22 cellular contexts compared by ENCODE assay signal in the genomic region with DNA sequence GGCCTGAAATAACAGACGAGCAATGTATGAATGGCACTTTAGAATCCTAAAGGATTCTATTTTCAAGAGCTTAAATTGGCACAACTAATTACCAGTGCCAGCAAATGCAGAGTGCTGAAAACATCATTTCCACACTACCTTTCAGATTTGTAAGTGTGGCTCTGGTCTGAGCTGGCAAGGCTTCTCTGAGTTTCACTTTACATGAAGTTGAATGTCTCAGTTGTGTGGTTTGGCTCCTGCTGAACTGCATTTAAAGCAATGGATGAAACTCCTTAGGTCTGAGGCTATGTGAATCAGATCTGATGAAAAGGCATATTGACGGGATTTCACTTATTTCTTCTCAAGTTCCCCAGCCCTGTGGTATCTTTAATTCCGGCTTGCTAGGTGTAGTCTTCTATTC.
A peak's percentile ranks its signal among the peaks of the same experiment; 100 is the strongest.
DNase-seq lines count a peak whose midpoint lies in the region; ATAC-seq and TF ChIP-seq lines count a peak whose summit lies in the region.
"Had no signal": no experiment of that assay in that cellular context is flagged by ENCODE, and none has a peak within 500 bp of the region (broad histone marks: within the 10 kb centered on the region; RNA-seq: fewer than 3 reads in every experiment).

No MANE protein-coding gene starts in this region.

- 100% methylated on average over 1 of the region's 3 CpGs for WGBS in mesenchymal stem cell
- 86% methylated on average over 3 of the region's 3 CpGs for WGBS in right lobe of liver (ENCODE audit: insufficient coverage, low coverage, low lambda C conversion rate, missing lambda C conversion rate)

- H2AK5ac ChIP-seq in mesenchymal stem cell (ENCODE audit: low read length, severe bottlenecking): no peak overlapping the region

- H3K4me3 ChIP-seq in KMS-11 (IDR thresholded peaks at IDR 0.05; ENCODE audit: insufficient read depth, low read depth, low read length) (no peak overlapping the region), mesenchymal stem cell (ENCODE audit: insufficient read depth in 1 of 2, low read depth in 1 of 2, low read length in 2 of 2) (peak overlapping the region in 1 of 2 experiments; percentile 20), right lobe of liver (no peak overlapping the region)
- H3K4me3 ChIP-seq: GM23338 had no signal

- no peak overlapping the region for H2BK12ac ChIP-seq in mesenchymal stem cell (ENCODE audit: low read length in 2 of 2)

- H3K9me3 ChIP-seq in mesenchymal stem cell (ENCODE audit: control insufficient read depth, low read length) (no peaks in the 10 kb centered on the region), right lobe of liver (no peaks in the 10 kb centered on the region), T-helper 17 cell (ENCODE audit: control insufficient read depth, low read length, poor library complexity, severe bottlenecking) (no peaks in the 10 kb centered on the region)

- H2BK5ac ChIP-seq in mesenchymal stem cell (ENCODE audit: low read depth, low read length, poor library complexity, severe bottlenecking): no peak overlapping the region

- H3K79me1 ChIP-seq in mesenchymal stem cell (replicated peaks; ENCODE audit: low read length, poor library complexity, severe bottlenecking): no peaks in the 10 kb centered on the region

- intact Hi-C loops in right lobe of liver (cut with DNase I) (no loop called here), head of caudate nucleus (cut with DNase I) (no loop called here)

- H2AFZ ChIP-seq in KMS-11 (ENCODE audit: low read depth) (no peak overlapping the region), mesenchymal stem cell (ENCODE audit: low read depth, low read length) (no peak overlapping the region)
- H2AFZ ChIP-seq: GM23338 had no signal

- H3K27me3 ChIP-seq in KMS-11 (ENCODE audit: insufficient read depth, low read depth) (no peaks in the 10 kb centered on the region), mesenchymal stem cell (ENCODE audit: control insufficient read depth in 1 of 2, insufficient read depth in 1 of 2, low read length in 2 of 2) (no peaks in the 10 kb centered on the region), right lobe of liver (no peaks in the 10 kb centered on the region)
- H3K27me3 ChIP-seq: foreskin keratinocyte had no signal

- no peak overlapping the region for H3K9ac ChIP-seq in KMS-11
- H3K9ac ChIP-seq in mesenchymal stem cell (ENCODE audit: low read length): peak overlapping the region; percentile 48

- no peak overlapping the region for H3K4me3 Mint-ChIP-seq in T-helper 17 cell
- H3K4me3 Mint-ChIP-seq: activated B cell treated with CpG ODN at 0.5 μM for 24 hours; activated CD8-positive, alpha-beta T cell treated with anti-CD3 and anti-CD28 coated beads for 36 hours; CD4-positive, alpha-beta T cell; endodermal cell; GM23338; memory B cell; naive thymus-derived CD8-positive, alpha-beta T cell had no signal

- no peak for TF ChIP-seq POLR2A in right lobe of liver (IDR thresholded peaks at IDR 0.05)

- TF ChIP-seq CTCF in KMS-11 (conservative IDR thresholded peaks at IDR 0.05; ENCODE audit: low read depth, low read length): no peak
- no peak for TF ChIP-seq CTCF in right lobe of liver (IDR thresholded peaks at IDR 0.05)

- H3K4me1 Mint-ChIP-seq in T-helper 17 cell: no peaks in the 10 kb centered on the region
- H3K4me1 Mint-ChIP-seq: activated B cell treated with CpG ODN at 0.5 μM for 24 hours; endodermal cell; GM23338; memory B cell; naive thymus-derived CD8-positive, alpha-beta T cell had no signal

- no peak overlapping the region for H3K23ac ChIP-seq in mesenchymal stem cell (ENCODE audit: low read length in 2 of 2)

- no peak overlapping the region for H3K4ac ChIP-seq in mesenchymal stem cell (ENCODE audit: low read depth in 1 of 2, low read length in 2 of 2)

- ATAC-seq in right lobe of liver: no peak
- no peak for ATAC-seq in T-helper 17 cell
- ATAC-seq: activated CD8-positive, alpha-beta T cell treated with anti-CD3 and anti-CD28 coated beads for 36 hours; foreskin keratinocyte; GM23338; naive thymus-derived CD8-positive, alpha-beta T cell had no signal

- H3K36me3 ChIP-seq in KMS-11 (ENCODE audit: insufficient read depth): no peaks in the 10 kb centered on the region
- no peaks in the 10 kb centered on the region for H3K36me3 ChIP-seq in mesenchymal stem cell (ENCODE audit: control insufficient read depth in 1 of 2, insufficient read depth in 2 of 2, low read depth in 1 of 2, low read length in 2 of 2)
- H3K36me3 ChIP-seq in right lobe of liver: no peaks in the 10 kb centered on the region

- H3K27ac Mint-ChIP-seq in T-helper 17 cell: no peak overlapping the region
- H3K27ac Mint-ChIP-seq: activated B cell treated with CpG ODN at 0.5 μM for 24 hours; activated CD8-positive, alpha-beta T cell treated with anti-CD3 and anti-CD28 coated beads for 36 hours; CD4-positive, alpha-beta T cell; endodermal cell; GM23338; memory B cell; naive thymus-derived CD8-positive, alpha-beta T cell had no signal

- no peaks in the 10 kb centered on the region for H3K79me2 ChIP-seq in KMS-11 (ENCODE audit: insufficient read depth, low read depth)

- no peak overlapping the region for H2BK15ac ChIP-seq in mesenchymal stem cell (ENCODE audit: low read depth, poor library complexity, severe bottlenecking)

- peak overlapping the region; percentile 66 for H3K4me2 ChIP-seq in KMS-11
- no peak overlapping the region for H3K4me2 ChIP-seq in mesenchymal stem cell (ENCODE audit: low read length, poor library complexity, severe bottlenecking)
- H3K4me2 ChIP-seq: GM23338 had no signal

- no peaks in the 10 kb centered on the region for H3K36me3 Mint-ChIP-seq in T-helper 17 cell (ENCODE audit: low read depth)
- H3K36me3 Mint-ChIP-seq: memory B cell; naive thymus-derived CD8-positive, alpha-beta T cell had no signal

- H3K4me1 ChIP-seq in KMS-11 (ENCODE audit: low read depth, poor library complexity, severe bottlenecking): peaks cover 46% of the 10 kb centered on the region
- H3K4me1 ChIP-seq in mesenchymal stem cell (ENCODE audit: control insufficient read depth, insufficient read depth, low read depth, low read length): no peaks in the 10 kb centered on the region
- no peaks in the 10 kb centered on the region for H3K4me1 ChIP-seq in right lobe of liver
- H3K4me1 ChIP-seq: foreskin keratinocyte had no signal

- DNase-seq in AG20443 (ENCODE audit: low spot score): peak; percentile 13
- peak; percentile 64 for DNase-seq in astrocyte of the hippocampus (ENCODE audit: low read depth, low spot score)
- no peak for DNase-seq in mesenchymal stem cell
- no peak for DNase-seq in right lobe of liver
- DNase-seq in COR-L47 (lab: John Stamatoyannopoulos, UW): no peak
- DNase-seq in T-helper 17 cell: no peak
- no peak for DNase-seq in head of caudate nucleus
- DNase-seq: activated B cell treated with CpG ODN at 0.5 μM for 24 hours; activated CD8-positive, alpha-beta T cell treated with anti-CD3 and anti-CD28 coated beads for 36 hours; activated naive CD4-positive, alpha-beta T cell; activated T-cell treated with anti-CD3 and anti-CD28 coated beads, Interleukin-2, amount 50 U/mL, for 1 hour; anterior cingulate cortex; CD4-positive, alpha-beta T cell; DMS53; endodermal cell; foreskin keratinocyte; Karpas-422; naive thymus-derived CD8-positive, alpha-beta T cell; NCI-H82 had no signal

- no peaks in the 10 kb centered on the region for H4K20me1 ChIP-seq in KMS-11 (ENCODE audit: insufficient read depth)

- no peak overlapping the region for H3K18ac ChIP-seq in mesenchymal stem cell (ENCODE audit: low read depth in 1 of 2, low read length in 2 of 2)

- no peak overlapping the region for H2BK120ac ChIP-seq in mesenchymal stem cell (ENCODE audit: low read depth, low read length)

- no peak overlapping the region for H4K91ac ChIP-seq in mesenchymal stem cell (ENCODE audit: low read length)

- H4K8ac ChIP-seq in mesenchymal stem cell (ENCODE audit: low read length): no peak overlapping the region

- no peak overlapping the region for H3K14ac ChIP-seq in mesenchymal stem cell (ENCODE audit: low read length in 2 of 2)

- H3K27ac ChIP-seq in KMS-11: peak overlapping the region; percentile 52
- H3K27ac ChIP-seq in mesenchymal stem cell (ENCODE audit: low read length, poor library complexity, severe bottlenecking): no peak overlapping the region
- no peak overlapping the region for H3K27ac ChIP-seq in right lobe of liver
- H3K27ac ChIP-seq: foreskin keratinocyte had no signal

- no peaks in the 10 kb centered on the region for H3K27me3 Mint-ChIP-seq in T-helper 17 cell
- H3K27me3 Mint-ChIP-seq: activated B cell treated with CpG ODN at 0.5 μM for 24 hours; activated CD8-positive, alpha-beta T cell treated with anti-CD3 and anti-CD28 coated beads for 36 hours; CD4-positive, alpha-beta T cell had no signal

Comparison
In these comparisons a context has a peak if more than half of its experiments do, and no peak if none do; other contexts are left out.
1. DNase-seq: peak in AG20443 (single experiment) and astrocyte of the hippocampus (single experiment); none in mesenchymal stem cell (single experiment), right lobe of liver (0 of 3), COR-L47 (single experiment), T-helper 17 cell (0 of 3) and head of caudate nucleus (0 of 42).